In the genomic region with DNA sequence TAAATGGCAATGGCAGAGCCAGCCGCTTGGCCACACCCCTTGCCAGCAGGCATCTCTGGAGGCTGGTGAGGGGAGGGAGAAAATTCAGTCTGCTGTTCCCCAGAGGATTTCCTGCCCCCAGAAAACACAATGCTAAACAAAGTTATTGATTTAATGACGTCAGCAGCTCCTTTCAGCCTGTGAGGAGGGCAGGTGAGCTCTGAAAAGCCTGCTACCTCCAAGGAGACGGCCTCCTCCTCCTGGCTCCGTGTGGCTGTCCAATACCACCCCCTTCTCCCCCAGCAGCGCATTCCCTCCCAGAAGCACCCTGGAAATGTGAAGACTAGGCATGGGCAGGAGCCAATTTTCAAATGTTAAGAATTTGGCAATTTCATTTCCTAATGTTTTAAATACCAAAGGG, we compare ENCODE assay signal across 11 cellular contexts.
DNase-seq lines count a peak whose midpoint lies in the region; ATAC-seq, FAIRE-seq and TF ChIP-seq lines count a peak whose summit lies in the region.
"Had no signal": no experiment of that assay in that cellular context is flagged by ENCODE, and none has a peak within 500 bp of the region (broad histone marks: within the 10 kb centered on the region; RNA-seq: fewer than 3 reads in every experiment).

No MANE protein-coding gene starts in this region.

- CTCF ChIA-PET in endothelial cell of umbilical vein (lab: Charles Lee): interaction anchor here (1.0 kb wide), 1 partner anchor 26 kb away, joined by 3 read pairs; no protein-coding TSS in a partner anchor

- no peaks in the 10 kb centered on the region for H3K9me3 Mint-ChIP-seq in GM23338
- no peaks in the 10 kb centered on the region for H3K9me3 Mint-ChIP-seq in activated naive CD4-positive, alpha-beta T cell treated with anti-CD3 and anti-CD28 coated beads, Interleukin-2, amount 50 U/mL, for 72 hours
- H3K9me3 Mint-ChIP-seq: activated T-cell treated with anti-CD3 and anti-CD28 coated beads, Interleukin-2, amount 50 U/mL, for 4 hours had no signal

- no peak for TF ChIP-seq POLR2A in endothelial cell of umbilical vein (IDR thresholded peaks at IDR 0.05; ENCODE audit: low read depth, low read length)

- H4K20me1 ChIP-seq in GM23338 (replicated peaks; ENCODE audit: insufficient read depth) (no peaks in the 10 kb centered on the region), endothelial cell of umbilical vein (replicated peaks; ENCODE audit: control insufficient read depth, extremely low read depth, insufficient read depth, low read length) (no peaks in the 10 kb centered on the region)

- no peak for TF ChIP-seq CTCF in GM23338 (conservative IDR thresholded peaks at IDR 0.05; ENCODE audit: low read depth in 2 of 2)
- no peak for TF ChIP-seq CTCF in endothelial cell of umbilical vein (IDR thresholded peaks at IDR 0.05; ENCODE audit: extremely low read depth in 1 of 2, insufficient read depth in 1 of 2, low read depth in 1 of 2, low read length in 2 of 2)
- TF ChIP-seq CTCF in pancreas (IDR thresholded peaks at IDR 0.05): no peak

- no peak overlapping the region for H3K4me3 Mint-ChIP-seq in GM23338
- H3K4me3 Mint-ChIP-seq: activated T-cell treated with anti-CD3 and anti-CD28 coated beads, Interleukin-2, amount 50 U/mL, for 4 hours had no signal

- ATAC-seq in GM23338 (peak; percentile 63), pancreas (peak; percentile 50 to 71 (median 57)), GM21528 (IDR thresholded peaks at IDR 0.05; ENCODE audit: low FRiP score, unreplicated experiment) (no peak), GM18909 (IDR thresholded peaks at IDR 0.05; ENCODE audit: poor library complexity, unreplicated experiment) (no peak)
- no peak for ATAC-seq in activated naive CD4-positive, alpha-beta T cell treated with anti-CD3 and anti-CD28 coated beads, Interleukin-2, amount 50 U/mL, for 72 hours
- ATAC-seq: activated T-cell treated with anti-CD3 and anti-CD28 coated beads, Interleukin-2, amount 50 U/mL, for 4 hours had no signal

- POLR2A ChIA-PET in endothelial cell of umbilical vein (lab: Charles Lee): no interaction called here

- peak overlapping the region; percentile 88 for H3K27ac Mint-ChIP-seq in GM23338
- no peak overlapping the region for H3K27ac Mint-ChIP-seq in activated naive CD4-positive, alpha-beta T cell treated with anti-CD3 and anti-CD28 coated beads, Interleukin-2, amount 50 U/mL, for 72 hours

- DNase-seq in GM23338 (ENCODE audit: low spot score) (peak; percentile 45), NCI-H2196 treated with DMSO at 0.1 percent for 48 hours (lab: John Stamatoyannopoulos, UW; ENCODE audit: unreplicated experiment) (peak; percentile 55), endothelial cell of umbilical vein (ENCODE audit: low read depth, low spot score) (peak; percentile 88), pancreas (no peak)
- no peak for DNase-seq in stimulated activated CD8-positive, alpha-beta memory T cell treated with anti-CD3 and anti-CD28 coated beads, Interleukin-4, amount 100 ng/mL, for 48 hours
- no peak for DNase-seq in activated naive CD4-positive, alpha-beta T cell treated with anti-CD3 and anti-CD28 coated beads, Interleukin-2, amount 50 U/mL, for 72 hours (ENCODE audit: low spot score in 2 of 2)
- DNase-seq: activated T-cell treated with anti-CD3 and anti-CD28 coated beads, Interleukin-2, amount 50 U/mL, for 4 hours; Caco-2; T-helper 1 cell had no signal

- H3K4me3 ChIP-seq in GM23338 (0 out of 2 replicates have a peak overlapping the region, but pooled peaks have one; percentile 34), endothelial cell of umbilical vein (replicated peaks in 1 of 3; ENCODE audit: insufficient read depth in 1 of 3, low read depth in 1 of 3, low read length in 3 of 3) (no peak overlapping the region), pancreas (no peak overlapping the region)

- H3K9me3 ChIP-seq in endothelial cell of umbilical vein (replicated peaks; ENCODE audit: control insufficient read depth, insufficient read depth, low read length) (no peaks in the 10 kb centered on the region), pancreas (no peaks in the 10 kb centered on the region)
- H3K9me3 ChIP-seq: Caco-2 had no signal

- H3K27me3 ChIP-seq in GM23338 (ENCODE audit: insufficient read depth) (no peaks in the 10 kb centered on the region), endothelial cell of umbilical vein (ENCODE audit: control insufficient read depth in 2 of 2, insufficient read depth in 2 of 2, low read length in 2 of 2) (no peaks in the 10 kb centered on the region), pancreas (no peaks in the 10 kb centered on the region)

- no peaks in the 10 kb centered on the region for H3K9me1 ChIP-seq in endothelial cell of umbilical vein (replicated peaks; ENCODE audit: control insufficient read depth, extremely low read depth, insufficient read depth, low read length)

- dilution Hi-C loops in endothelial cell of umbilical vein (cut with MboI; ENCODE audit: extremely low pct_ligation_motif_present, low sequenced_read_pairs): no loop called here

- no peaks in the 10 kb centered on the region; the same call in 1 of the 2 replicates for H3F3A ChIP-seq in GM23338 (replicated peaks; ENCODE audit: low read depth)

- peaks cover 6% of the 10 kb centered on the region; the same call in 1 of the 2 replicates for H3K9me2 ChIP-seq in GM23338 (ENCODE audit: insufficient read depth)

- no peaks in the 10 kb centered on the region for H3K79me2 ChIP-seq in GM23338 (replicated peaks; ENCODE audit: insufficient read depth)
- no peaks in the 10 kb centered on the region for H3K79me2 ChIP-seq in endothelial cell of umbilical vein (ENCODE audit: control insufficient read depth, insufficient read depth, low read length)

- H3K4me2 ChIP-seq in GM23338: peak overlapping the region; percentile 72
- peak overlapping the region; percentile 29 for H3K4me2 ChIP-seq in endothelial cell of umbilical vein (ENCODE audit: insufficient read depth, low read length)

- peaks cover 47% of the 10 kb centered on the region for H3K4me1 Mint-ChIP-seq in GM23338

- no peaks in the 10 kb centered on the region for H3K36me3 Mint-ChIP-seq in GM23338 (ENCODE audit: low read depth)
- no peaks in the 10 kb centered on the region for H3K36me3 Mint-ChIP-seq in activated naive CD4-positive, alpha-beta T cell treated with anti-CD3 and anti-CD28 coated beads, Interleukin-2, amount 50 U/mL, for 72 hours

- peak overlapping the region; percentile 91 for H3K27ac ChIP-seq in GM23338 (ENCODE audit: low read depth)
- peak overlapping the region; percentile 56 for H3K27ac ChIP-seq in endothelial cell of umbilical vein (ENCODE audit: insufficient read depth, low read depth, low read length)
- H3K27ac ChIP-seq in pancreas: peak overlapping the region in 2 of 4 donors; percentile 7 to 12

- H3K36me3 ChIP-seq in GM23338 (ENCODE audit: insufficient read depth) (no peaks in the 10 kb centered on the region), endothelial cell of umbilical vein (ENCODE audit: control insufficient read depth in 2 of 2, extremely low read depth in 1 of 2, insufficient read depth in 2 of 2, low read length in 2 of 2) (no peaks in the 10 kb centered on the region), pancreas (no peaks in the 10 kb centered on the region)

- FAIRE-seq in endothelial cell of umbilical vein (lab: Jason Lieb, UNC) (peak; percentile 73), pancreas (lab: Jason Lieb, UNC) (no peak)

- H3K9ac ChIP-seq in endothelial cell of umbilical vein (replicated peaks; ENCODE audit: extremely low read depth, insufficient read depth, low read length): no peak overlapping the region

- WGBS in pancreas, 2 donors: 56 to 63% methylated on average over 5 of the region's 5 CpGs

- BruUV-seq in endothelial cell of umbilical vein (replicated peaks; lab: Mats Ljungman, UMichigan): no TSS peak

- peaks cover 8% of the 10 kb centered on the region for H3K27me3 Mint-ChIP-seq in GM23338 (ENCODE audit: insufficient read depth, low read depth, poor library complexity)

- H2AFZ ChIP-seq in GM23338 (peak overlapping the region; percentile 23), endothelial cell of umbilical vein (ENCODE audit: low read depth, low read length) (peak overlapping the region; percentile 1)

- H3K4me1 ChIP-seq in GM23338 (ENCODE audit: insufficient read depth) (peaks cover 44% of the 10 kb centered on the region), endothelial cell of umbilical vein (ENCODE audit: control insufficient read depth, extremely low read depth, insufficient read depth, low read length) (peaks cover 14% of the 10 kb centered on the region), pancreas (peaks cover 0 to 3% (median 0%) of the 10 kb centered on the region in 3 donors)
- H3K4me1 ChIP-seq: Caco-2 had no signal

- intact Hi-C loops in endothelial cell of umbilical vein (cut with micrococcal nuclease) (no loop called here), pancreas (cut with DNase I) (no loop called here)

TF ChIP-seq in endothelial cell of umbilical vein, 7 proteins besides CTCF, POLR2A, EP300 and RAD21:
- no peak for TF ChIP-seq POLR2AphosphoS5 (IDR thresholded peaks at IDR 0.05; ENCODE audit: insufficient read depth, low read depth, low read length)
- TF ChIP-seq, protein P1, sequence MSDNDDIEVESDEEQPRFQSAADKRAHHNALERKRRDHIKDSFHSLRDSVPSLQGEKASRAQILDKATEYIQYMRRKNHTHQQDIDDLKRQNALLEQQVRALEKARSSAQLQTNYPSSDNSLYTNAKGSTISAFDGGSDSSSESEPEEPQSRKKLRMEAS (IDR thresholded peaks at IDR 0.05; ENCODE audit: insufficient read depth, insufficient read length): no peak
- peak; percentile 71 for TF ChIP-seq JUN (IDR thresholded peaks at IDR 0.05; ENCODE audit: borderline replicate concordance, insufficient read depth, insufficient read length, low read depth)
- no peak for TF ChIP-seq MYC (IDR thresholded peaks at IDR 0.05; ENCODE audit: low read depth, low read length)

Comparison
In these comparisons a context has a peak if more than half of its experiments do, and no peak if none do; other contexts are left out.
1. ATAC-seq: peak in GM23338 (single experiment) and pancreas (4 of 4); none in GM21528 (single experiment), GM18909 (single experiment) and activated naive CD4-positive, alpha-beta T cell treated with anti-CD3 and anti-CD28 coated beads, Interleukin-2, amount 50 U/mL, for 72 hours (0 of 2).
2. DNase-seq: peak in GM23338 (single experiment), NCI-H2196 treated with DMSO at 0.1 percent for 48 hours (single experiment) and endothelial cell of umbilical vein (single experiment); none in pancreas (0 of 6), stimulated activated CD8-positive, alpha-beta memory T cell treated with anti-CD3 and anti-CD28 coated beads, Interleukin-4, amount 100 ng/mL, for 48 hours (single experiment) and activated naive CD4-positive, alpha-beta T cell treated with anti-CD3 and anti-CD28 coated beads, Interleukin-2, amount 50 U/mL, for 72 hours (0 of 2).